ENCODE assay signal across 19 cellular contexts in genomic region chr2:216951166-216951565, GRCh38.
"Had no signal": no experiment of that assay in that cellular context is flagged by ENCODE, and none has a peak within 500 bp of the region (broad histone marks: within the 10 kb centered on the region; RNA-seq: fewer than 3 reads in every experiment).

No MANE protein-coding gene starts in this region.

- DNase-seq: KBM-7, MG63, NCI-H1092, NCI-H1105 treated with DMSO at 0.1 percent for 48 hours, NCI-H1417 treated with DMSO at 0.1 percent for 48 hours, NCI-H146, NCI-H1694 treated with DMSO at 0.1 percent for 48 hours, NCI-H1930, NCI-H2081, NCI-H2107, NCI-H2227 treated with DMSO at 0.1 percent for 48 hours, NCI-H524 treated with DMSO at 0.1 percent for 48 hours, NCI-H69, NCI-H774, Right ventricle myocardium superior, RPMI8226, SIG-M5 had no signal

- H3K27me3 ChIP-seq: MG63, SJSA1 had no signal

- H3K27ac ChIP-seq: SJSA1, SK-N-MC had no signal

- H3K36me3 ChIP-seq: MG63, SJSA1 had no signal

- H3K4me1 ChIP-seq: SJSA1 had no signal

- H3K4me3 ChIP-seq: MG63, SJSA1, SK-N-MC had no signal
